10 cellular contexts compared by ENCODE assay signal in the genomic region with DNA sequence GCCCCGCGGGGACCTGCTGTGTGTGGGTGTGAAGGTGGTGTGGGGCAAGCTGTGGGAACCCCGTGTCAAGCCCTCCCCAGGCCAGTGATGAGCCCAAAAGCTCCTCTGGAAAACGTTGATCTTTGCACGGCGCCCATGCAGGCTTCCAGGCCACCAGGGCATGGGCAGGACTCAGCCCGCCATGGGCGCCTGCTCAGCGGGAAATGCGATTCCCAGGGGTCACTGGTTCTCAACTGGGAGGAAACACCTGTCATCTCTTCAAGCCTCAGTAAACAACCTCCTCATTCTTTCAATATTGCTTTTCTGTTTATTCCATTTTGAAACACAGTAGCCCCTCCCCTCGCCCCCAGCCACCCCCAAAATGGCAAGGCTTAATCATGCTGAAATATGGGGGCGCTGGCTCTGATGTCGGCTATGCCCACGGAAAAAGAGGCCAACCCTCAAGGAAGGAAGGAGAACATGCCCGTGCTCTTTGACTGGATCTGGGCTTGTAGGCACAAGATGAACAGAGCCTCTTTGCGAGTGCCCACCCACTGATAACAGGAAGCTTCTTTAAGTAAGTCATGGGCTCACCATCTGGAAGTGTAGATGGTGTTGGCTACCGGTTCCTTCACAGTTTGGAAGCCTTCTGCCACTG. TPM values are rescaled to one million over a fixed set of nuclear protein-coding genes. Genes with fewer than 3 reads are reported as not detected.
DNase-seq lines count a peak whose midpoint lies in the region; ATAC-seq and TF ChIP-seq lines count a peak whose summit lies in the region.
"Had no signal": no experiment of that assay in that cellular context is flagged by ENCODE, and none has a peak within 500 bp of the region (broad histone marks: within the 10 kb centered on the region; RNA-seq: fewer than 3 reads in every experiment).

No MANE protein-coding gene starts in this region.

- H3K9me3 ChIP-seq in Loucy (ENCODE audit: insufficient read depth, low read depth, low read length) (no peaks in the 10 kb centered on the region), uterus (no peaks in the 10 kb centered on the region)

- H3K4me2 ChIP-seq in Loucy (ENCODE audit: low read depth, low read length, poor library complexity, severe bottlenecking) = peak overlapping the region; percentile 81

- no peaks in the 10 kb centered on the region for H3K9me2 ChIP-seq in Loucy (replicated peaks; ENCODE audit: low read depth, low read length)

- H3K27me3 ChIP-seq in Loucy (ENCODE audit: insufficient read depth, low read length, poor library complexity, severe bottlenecking) (no peaks in the 10 kb centered on the region), uterus (no peaks in the 10 kb centered on the region)

- ATAC-seq in GM18505 (IDR thresholded peaks at IDR 0.05; ENCODE audit: unreplicated experiment) (peak; percentile 45), GM21717 (IDR thresholded peaks at IDR 0.05; ENCODE audit: unreplicated experiment) (peak; percentile 25)

- no peaks in the 10 kb centered on the region for H3F3A ChIP-seq in Loucy (ENCODE audit: low read depth)

- DNase-seq in left kidney (ENCODE audit: low read depth, low spot score) (peak; percentile 67), HK-2 (ENCODE audit: unreplicated experiment) (no peak), iPS-NIHi7 (ENCODE audit: extremely low spot score) (no peak), MV-4-11 (lab: John Stamatoyannopoulos, UW) (no peak), uterus (no peak)

- H3K27ac ChIP-seq in uterus = peak overlapping the region in 1 of 2 donors; percentile 51

- peak overlapping the region; percentile 53 for H2AFZ ChIP-seq in Loucy (ENCODE audit: low read length)

- no peaks in the 10 kb centered on the region for H4K20me1 ChIP-seq in Loucy (ENCODE audit: insufficient read depth, low read length, poor library complexity, severe bottlenecking)

- H3K36me3 ChIP-seq in Loucy (ENCODE audit: insufficient read depth, low read length) = no peaks in the 10 kb centered on the region
- no peaks in the 10 kb centered on the region for H3K36me3 ChIP-seq in uterus

- H3K79me2 ChIP-seq in Loucy (ENCODE audit: insufficient read depth, low read length) = peaks cover 22% of the 10 kb centered on the region

- TF ChIP-seq POLR2A in GM18505 (IDR thresholded peaks at IDR 0.05; ENCODE audit: borderline replicate concordance, extremely low read depth, insufficient read depth, insufficient read length) = no peak
- TF ChIP-seq POLR2A in uterus (IDR thresholded peaks at IDR 0.05) = no peak

- H3K4me3 ChIP-seq in Loucy (ENCODE audit: low read length, poor library complexity, severe bottlenecking) = peak overlapping the region; percentile 70
- H3K4me3 ChIP-seq in uterus = no peak overlapping the region

- peaks cover 43% of the 10 kb centered on the region for H3K4me1 ChIP-seq in Loucy (ENCODE audit: insufficient read depth, low read length, poor library complexity, severe bottlenecking)
- H3K4me1 ChIP-seq in uterus = no peaks in the 10 kb centered on the region

- intact Hi-C loops in uterus (cut with DNase I; ENCODE audit: low total_unique reads) = no loop called here

- TF ChIP-seq CTCF in Loucy (conservative IDR thresholded peaks at IDR 0.05; ENCODE audit: low read length) (no peak), uterus (IDR thresholded peaks at IDR 0.05) (no peak)

- peak overlapping the region; percentile 78 for H3K9ac ChIP-seq in Loucy (ENCODE audit: low read depth, low read length, poor library complexity, severe bottlenecking)

RNA-seq across cellular contexts. Expression of gene POU2AF1, which starts 0.5 kb away (rescaled TPM):
- 1 to 10 TPM in 2 of 4 donors, under 1 TPM in 1, not detected in 1; under 0.01 to 2.9 (median 2.6) TPM for total RNA-seq in uterus
- total RNA-seq: HT1080, renal cortical epithelial cell had no signal
